10 cellular contexts compared by ENCODE assay signal in the genomic region with DNA sequence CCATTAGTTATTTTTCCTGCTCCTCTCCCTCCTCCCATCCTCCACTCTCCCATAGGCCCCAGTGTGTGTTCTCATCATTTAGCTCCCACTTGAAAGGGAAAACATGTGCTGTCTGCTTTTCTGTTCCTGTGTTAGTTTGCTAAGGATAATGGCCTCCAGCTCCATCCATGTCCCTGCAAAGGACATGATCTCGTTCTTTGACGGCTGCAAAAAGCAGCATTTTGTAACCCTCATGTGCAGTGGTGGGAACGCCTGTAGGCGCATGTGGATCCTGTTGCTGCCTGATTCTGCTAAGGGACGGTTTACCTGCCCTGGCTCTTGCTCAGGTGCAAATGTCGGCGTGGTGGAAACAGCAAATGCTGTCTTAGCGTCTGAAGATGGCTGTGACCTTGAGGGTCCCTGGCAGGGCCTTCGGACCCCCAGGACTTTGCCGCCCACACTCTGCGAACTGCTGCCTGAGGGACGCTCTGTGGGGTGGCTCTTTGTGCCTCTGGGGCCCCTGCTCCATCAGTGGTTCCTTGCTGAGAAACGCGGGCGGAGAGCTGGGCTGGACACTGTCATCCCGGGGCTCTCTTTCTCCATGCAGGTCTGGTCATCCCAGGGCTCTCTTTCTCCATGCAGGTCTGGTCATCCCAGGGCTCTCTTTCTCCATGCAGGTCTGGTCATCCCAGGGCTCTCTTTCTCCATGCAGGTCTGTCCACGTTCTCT. TPM values are rescaled to one million over a fixed set of nuclear protein-coding genes. Genes with fewer than 3 reads are reported as not detected.
DNase-seq lines count a peak whose midpoint lies in the region; ATAC-seq, FAIRE-seq and TF ChIP-seq lines count a peak whose summit lies in the region.
"Had no signal": no experiment of that assay in that cellular context is flagged by ENCODE, and none has a peak within 500 bp of the region (broad histone marks: within the 10 kb centered on the region; RNA-seq: fewer than 3 reads in every experiment).

No MANE protein-coding gene starts in this region.

- H3K4me3 ChIP-seq in GM08714 (ENCODE audit: low read length) (peak overlapping the region; percentile 59; the same call in 1 of the 2 replicates), OCI-LY1 (ENCODE audit: low read depth, low read length, poor library complexity, severe bottlenecking) (peak overlapping the region; percentile 67), HepG2 (replicated peaks in 1 of 3; ENCODE audit: insufficient read depth in 1 of 3, low read depth in 2 of 3, low read length in 3 of 3) (no peak overlapping the region)
- H3K4me3 ChIP-seq: mucosa of descending colon had no signal

- H3K27me3 ChIP-seq in OCI-LY1 (ENCODE audit: insufficient read depth, low read length) (peaks cover 3% of the 10 kb centered on the region; the same call in 1 of the 2 replicates), HepG2 (ENCODE audit: control insufficient read depth in 1 of 2, insufficient read depth in 2 of 2, low read length in 2 of 2) (no peaks in the 10 kb centered on the region; a peak in 1 of 5 replicates)

- ATAC-seq in GM21723 (IDR thresholded peaks at IDR 0.05; ENCODE audit: unreplicated experiment): peak; percentile 4
- no peak for ATAC-seq in HepG2
- no peak for ATAC-seq in HG02678 (IDR thresholded peaks at IDR 0.05; ENCODE audit: unreplicated experiment)

- H3K4me2 ChIP-seq in OCI-LY1 (ENCODE audit: low read length) (peak overlapping the region; percentile 88), HepG2 (ENCODE audit: low read depth, low read length) (no peak overlapping the region)

- DNase-seq in HepG2 (ENCODE audit: low spot score) (peak; percentile 21), NCI-H2107 (lab: John Stamatoyannopoulos, UW) (no peak), glutamatergic neuron (no peak)
- no peak for DNase-seq in stimulated activated CD4-positive, alpha-beta T cell treated with anti-CD3 and anti-CD28 coated beads, Interleukin-4, amount 100 ng/mL, for 1 hour

- H3K9me3 Mint-ChIP-seq in glutamatergic neuron (ENCODE audit: unreplicated experiment): peaks cover 7% of the 10 kb centered on the region

- no peak for FAIRE-seq in HepG2 (lab: Jason Lieb, UNC)

- H3K4me1 ChIP-seq in OCI-LY1 (ENCODE audit: insufficient read depth, low read length, severe bottlenecking) (peaks cover 38% of the 10 kb centered on the region), HepG2 (ENCODE audit: insufficient read depth, low read length) (peaks cover 10% of the 10 kb centered on the region)

- TF ChIP-seq EP300 in HepG2 (IDR thresholded peaks at IDR 0.05; ENCODE audit: low read depth in 2 of 2, low read length in 2 of 2) (no peak), HepG2 (CRISPR knock-in tag; IDR thresholded peaks at IDR 0.05; ENCODE audit: borderline replicate concordance) (no peak)

- no peaks in the 10 kb centered on the region for H4K20me1 ChIP-seq in OCI-LY1 (ENCODE audit: insufficient read depth, low read length)
- no peaks in the 10 kb centered on the region for H4K20me1 ChIP-seq in HepG2 (ENCODE audit: insufficient read depth, low read length)

- no peaks in the 10 kb centered on the region for H3K9me3 ChIP-seq in OCI-LY1 (ENCODE audit: low read length)
- H3K9me3 ChIP-seq in HepG2 (ENCODE audit: low read length): no peaks in the 10 kb centered on the region
- H3K9me3 ChIP-seq: mucosa of descending colon had no signal

- WGBS in HepG2 (ENCODE audit: low lambda C conversion rate): 74% methylated on average over 13 of the region's 17 CpGs

- no peak overlapping the region for H3K4me3 Mint-ChIP-seq in glutamatergic neuron (ENCODE audit: unreplicated experiment)

- H3K36me3 Mint-ChIP-seq in glutamatergic neuron (ENCODE audit: unreplicated experiment): no peaks in the 10 kb centered on the region

- intact Hi-C loops in HepG2 (cut with micrococcal nuclease; ENCODE audit: unreplicated experiment): no loop called here

- POLR2A ChIA-PET in HepG2 (lab: Yijun Ruan, JAX): interaction anchor here (1.1 kb wide), 1 partner anchor 11 kb away, joined by 5 read pairs; no protein-coding TSS in a partner anchor

- no peaks in the 10 kb centered on the region for H3K9me2 ChIP-seq in OCI-LY1 (ENCODE audit: low read depth, low read length)

- peak overlapping the region; percentile 68 for H3K9ac ChIP-seq in OCI-LY1 (ENCODE audit: low read length)
- H3K9ac ChIP-seq in HepG2 (ENCODE audit: insufficient read depth, low read depth, low read length): no peak overlapping the region

- H3K36me3 ChIP-seq in OCI-LY1 (ENCODE audit: insufficient read depth, low read length) (no peaks in the 10 kb centered on the region), HepG2 (replicated peaks in 1 of 2; ENCODE audit: control insufficient read depth in 1 of 2, insufficient read depth in 2 of 2, low read length in 2 of 2) (no peaks in the 10 kb centered on the region)

- H3F3A ChIP-seq in OCI-LY1 (ENCODE audit: insufficient read depth, low read length): no peaks in the 10 kb centered on the region

- TF ChIP-seq CTCF in OCI-LY1 (IDR thresholded peaks at IDR 0.05; ENCODE audit: low read length) (no peak), HepG2 (CRISPR knock-in tag; IDR thresholded peaks at IDR 0.05) (no peak), glutamatergic neuron (IDR thresholded peaks at IDR 0.05; ENCODE audit: partially characterized antibody, unreplicated experiment) (no peak)

- CTCF ChIA-PET in HepG2 (lab: Yijun Ruan, JAX; ENCODE audit: low intra/inter-chr PET ratio, low total read pairs): no interaction called here

- H3K79me2 ChIP-seq in OCI-LY1 (ENCODE audit: insufficient read depth, low read length) (no peaks in the 10 kb centered on the region), HepG2 (ENCODE audit: insufficient read depth, low read length) (no peaks in the 10 kb centered on the region)

- no TSS peak for BruUV-seq in HepG2 (replicated peaks; lab: Mats Ljungman, UMichigan)

- no peak overlapping the region for H2AFZ ChIP-seq in OCI-LY1 (ENCODE audit: low read length)
- H2AFZ ChIP-seq in HepG2 (ENCODE audit: low read length): no peak overlapping the region

- peak overlapping the region; percentile 93 for H3K27ac ChIP-seq in OCI-LY1 (ENCODE audit: low read depth, low read length, poor library complexity, severe bottlenecking)
- H3K27ac ChIP-seq in HepG2 (ENCODE audit: extremely low read length, insufficient read depth, low read length): no peak overlapping the region

- H3K27me3 Mint-ChIP-seq in glutamatergic neuron (ENCODE audit: unreplicated experiment): peaks cover 3% of the 10 kb centered on the region

- in situ Hi-C loops in HepG2 (cut with HindIII; ENCODE audit: extremely low pct_ligation_motif_present, low pct_unique_long_range_greater_than_20kb): no loop called here

- H3K27ac Mint-ChIP-seq in glutamatergic neuron (ENCODE audit: unreplicated experiment): no peak overlapping the region

- no peak for TF ChIP-seq POLR2A in HepG2 (IDR thresholded peaks at IDR 0.05; ENCODE audit: insufficient read depth in 1 of 2, low read depth in 2 of 2, low read length in 2 of 2)

- H3K4me1 Mint-ChIP-seq in glutamatergic neuron (ENCODE audit: low read depth, unreplicated experiment): peaks cover 8% of the 10 kb centered on the region

- no peak for TF ChIP-seq RAD21 in HepG2 (CRISPR knock-in tag; IDR thresholded peaks at IDR 0.05)

RNA-seq across cellular contexts. Expression of a gene that starts 5.5 kb away (rescaled TPM):
- 29.9 and 42.0 TPM in 2 replicates for total RNA-seq in HepG2 (2016; rRNA removed; fragmentation: Illumina TruSeq; extraction: Trizol)
- total RNA-seq in HepG2 (2016; cell fraction: cytosol; rRNA removed; fragmentation: Illumina TruSeq; extraction: Trizol; ENCODE audit: low read depth): 13.1 and 13.6 TPM in 2 replicates
- 29.5 and 43.2 TPM in 2 replicates for total RNA-seq in HepG2 (2016; cell fraction: insoluble cytoplasmic fraction; rRNA removed; fragmentation: Illumina TruSeq; extraction: Trizol)
- total RNA-seq in HepG2 (2016; cell fraction: membrane; rRNA removed; fragmentation: Illumina TruSeq; extraction: Trizol): 15.1 and 15.4 TPM in 2 replicates
- 38.2 and 45.9 TPM in 2 replicates for total RNA-seq in HepG2 (2016; cell fraction: nucleus; rRNA removed; fragmentation: Illumina TruSeq; extraction: Trizol)
- polyA plus RNA-seq in HepG2 (2011; rRNA removed): 103 and 108 TPM in 2 replicates
- 54.2 and 75.0 TPM in 2 replicates for polyA plus RNA-seq in HepG2 (2011; cell fraction: cytosol; rRNA removed)
- 687 and 805 TPM in 2 replicates for polyA plus RNA-seq in HepG2 (2011; cell fraction: nucleus; rRNA removed)
- 46.2 and 51.2 TPM in 2 replicates for polyA plus RNA-seq in HepG2 (2012)
- polyA plus RNA-seq in HepG2 (2016; cell fraction: cytosol; fragmentation: Illumina TruSeq; extraction: Trizol; ENCODE audit: low read depth): 10.8 and 11.1 TPM in 2 replicates
- 40.2 and 42.5 TPM in 2 replicates for polyA plus RNA-seq in HepG2 (2016; cell fraction: insoluble cytoplasmic fraction; fragmentation: Illumina TruSeq; extraction: Trizol; ENCODE audit: low read depth)
- 12.8 and 14.3 TPM in 2 replicates for polyA plus RNA-seq in HepG2 (2016; cell fraction: membrane; fragmentation: Illumina TruSeq; extraction: Trizol; ENCODE audit: low read depth)
- polyA plus RNA-seq in HepG2 (2016; cell fraction: nucleus; fragmentation: Illumina TruSeq; extraction: Trizol; ENCODE audit: insufficient read depth, low read depth): 225 and 242 TPM in 2 replicates
- 80.2 and 80.5 TPM in 2 replicates for polyA minus RNA-seq in HepG2 (2011; rRNA and poly(A)+ RNA removed; ENCODE audit: low replicate concordance)
- polyA minus RNA-seq in HepG2 (2011; cell fraction: cytosol; rRNA and poly(A)+ RNA removed): 17.3 and 18.7 TPM in 2 replicates
- polyA minus RNA-seq in HepG2 (2011; cell fraction: nucleus; rRNA and poly(A)+ RNA removed): 62.7 and 86.9 TPM in 2 replicates
- total RNA-seq in glutamatergic neuron (ENCODE audit: unreplicated experiment): 76.4 TPM

RNA-seq across cellular contexts. Expression of a gene that starts 9.4 kb away (rescaled TPM):
- 0.49 and 0.52 TPM in 2 replicates for total RNA-seq in HepG2 (2016; rRNA removed; fragmentation: Illumina TruSeq; extraction: Trizol)
- total RNA-seq in HepG2 (2016; cell fraction: cytosol; rRNA removed; fragmentation: Illumina TruSeq; extraction: Trizol; ENCODE audit: low read depth): not detected in 2 replicates
- total RNA-seq in HepG2 (2016; cell fraction: insoluble cytoplasmic fraction; rRNA removed; fragmentation: Illumina TruSeq; extraction: Trizol): 0.49 and 0.54 TPM in 2 replicates
- 0.12 TPM in 1 of 2 replicates, not detected in the other for total RNA-seq in HepG2 (2016; cell fraction: membrane; rRNA removed; fragmentation: Illumina TruSeq; extraction: Trizol)
- 0.41 and 0.78 TPM in 2 replicates for total RNA-seq in HepG2 (2016; cell fraction: nucleus; rRNA removed; fragmentation: Illumina TruSeq; extraction: Trizol)
- 0.77 and 1.1 TPM in 2 replicates for polyA plus RNA-seq in HepG2 (2011; rRNA removed)
- 0.56 and 0.72 TPM in 2 replicates for polyA plus RNA-seq in HepG2 (2011; cell fraction: cytosol; rRNA removed)
- 3.9 and 4.7 TPM in 2 replicates for polyA plus RNA-seq in HepG2 (2011; cell fraction: nucleus; rRNA removed)
- polyA plus RNA-seq in HepG2 (2012): 1.2 and 1.4 TPM in 2 replicates
- polyA plus RNA-seq in HepG2 (2016; cell fraction: cytosol; fragmentation: Illumina TruSeq; extraction: Trizol; ENCODE audit: low read depth): 0.16 TPM in 2 replicates
- 0.50 and 0.56 TPM in 2 replicates for polyA plus RNA-seq in HepG2 (2016; cell fraction: insoluble cytoplasmic fraction; fragmentation: Illumina TruSeq; extraction: Trizol; ENCODE audit: low read depth)
- 0.11 TPM in 1 of 2 replicates, not detected in the other for polyA plus RNA-seq in HepG2 (2016; cell fraction: membrane; fragmentation: Illumina TruSeq; extraction: Trizol; ENCODE audit: low read depth)
- 2.0 and 2.2 TPM in 2 replicates for polyA plus RNA-seq in HepG2 (2016; cell fraction: nucleus; fragmentation: Illumina TruSeq; extraction: Trizol; ENCODE audit: insufficient read depth, low read depth)
- 1.7 TPM in 1 of 2 replicates, not detected in the other for polyA minus RNA-seq in HepG2 (2011; rRNA and poly(A)+ RNA removed; ENCODE audit: low replicate concordance)
- polyA minus RNA-seq in HepG2 (2011; cell fraction: cytosol; rRNA and poly(A)+ RNA removed): not detected in 2 replicates
- 0.99 and 1.2 TPM in 2 replicates for polyA minus RNA-seq in HepG2 (2011; cell fraction: nucleus; rRNA and poly(A)+ RNA removed)
- 12.7 TPM for total RNA-seq in glutamatergic neuron (ENCODE audit: unreplicated experiment)

RNA-seq across cellular contexts. Expression of a gene that starts 15.3 kb away (rescaled TPM):
- total RNA-seq in HepG2 (2016; rRNA removed; fragmentation: Illumina TruSeq; extraction: Trizol) (195 and 233 TPM in 2 replicates), glutamatergic neuron (ENCODE audit: unreplicated experiment) (64.2 TPM)
- 58.3 and 60.5 TPM in 2 replicates for total RNA-seq in HepG2 (2016; cell fraction: cytosol; rRNA removed; fragmentation: Illumina TruSeq; extraction: Trizol; ENCODE audit: low read depth)
- 200 and 225 TPM in 2 replicates for total RNA-seq in HepG2 (2016; cell fraction: insoluble cytoplasmic fraction; rRNA removed; fragmentation: Illumina TruSeq; extraction: Trizol)
- 81.4 and 88.8 TPM in 2 replicates for total RNA-seq in HepG2 (2016; cell fraction: membrane; rRNA removed; fragmentation: Illumina TruSeq; extraction: Trizol)
- 65.2 and 65.6 TPM in 2 replicates for total RNA-seq in HepG2 (2016; cell fraction: nucleus; rRNA removed; fragmentation: Illumina TruSeq; extraction: Trizol)
- polyA plus RNA-seq in HepG2 (2011; rRNA removed): 26.4 and 32.7 TPM in 2 replicates
- polyA plus RNA-seq in HepG2 (2011; cell fraction: cytosol; rRNA removed): 39.1 and 41.3 TPM in 2 replicates
- polyA plus RNA-seq in HepG2 (2011; cell fraction: nucleus; rRNA removed): 37.3 and 39.0 TPM in 2 replicates
- 79.9 and 84.4 TPM in 2 replicates for polyA plus RNA-seq in HepG2 (2012)
- polyA plus RNA-seq in HepG2 (2016; cell fraction: cytosol; fragmentation: Illumina TruSeq; extraction: Trizol; ENCODE audit: low read depth): 60.4 and 63.0 TPM in 2 replicates
- 218 and 228 TPM in 2 replicates for polyA plus RNA-seq in HepG2 (2016; cell fraction: insoluble cytoplasmic fraction; fragmentation: Illumina TruSeq; extraction: Trizol; ENCODE audit: low read depth)
- 63.2 and 68.6 TPM in 2 replicates for polyA plus RNA-seq in HepG2 (2016; cell fraction: membrane; fragmentation: Illumina TruSeq; extraction: Trizol; ENCODE audit: low read depth)
- 101 and 107 TPM in 2 replicates for polyA plus RNA-seq in HepG2 (2016; cell fraction: nucleus; fragmentation: Illumina TruSeq; extraction: Trizol; ENCODE audit: insufficient read depth, low read depth)
- polyA minus RNA-seq in HepG2 (2011; rRNA and poly(A)+ RNA removed; ENCODE audit: low replicate concordance): 32.0 and 52.6 TPM in 2 replicates
- 27.8 and 30.0 TPM in 2 replicates for polyA minus RNA-seq in HepG2 (2011; cell fraction: cytosol; rRNA and poly(A)+ RNA removed)
- 8.9 and 9.3 TPM in 2 replicates for polyA minus RNA-seq in HepG2 (2011; cell fraction: nucleus; rRNA and poly(A)+ RNA removed)

RNA-seq across cellular contexts. Expression of a gene that starts 30.6 kb away (rescaled TPM):
- total RNA-seq in HepG2 (2016; rRNA removed; fragmentation: Illumina TruSeq; extraction: Trizol) (60.4 and 64.2 TPM in 2 replicates), glutamatergic neuron (ENCODE audit: unreplicated experiment) (13.0 TPM)
- total RNA-seq in HepG2 (2016; cell fraction: cytosol; rRNA removed; fragmentation: Illumina TruSeq; extraction: Trizol; ENCODE audit: low read depth): 57.8 and 71.7 TPM in 2 replicates
- total RNA-seq in HepG2 (2016; cell fraction: insoluble cytoplasmic fraction; rRNA removed; fragmentation: Illumina TruSeq; extraction: Trizol): 67.9 and 76.3 TPM in 2 replicates
- 58.7 and 70.4 TPM in 2 replicates for total RNA-seq in HepG2 (2016; cell fraction: membrane; rRNA removed; fragmentation: Illumina TruSeq; extraction: Trizol)
- total RNA-seq in HepG2 (2016; cell fraction: nucleus; rRNA removed; fragmentation: Illumina TruSeq; extraction: Trizol): 36.8 and 40.4 TPM in 2 replicates
- polyA plus RNA-seq in HepG2 (2011; rRNA removed): 27.5 and 29.3 TPM in 2 replicates
- 32.4 and 52.6 TPM in 2 replicates for polyA plus RNA-seq in HepG2 (2011; cell fraction: cytosol; rRNA removed)
- 38.8 and 43.2 TPM in 2 replicates for polyA plus RNA-seq in HepG2 (2011; cell fraction: nucleus; rRNA removed)
- polyA plus RNA-seq in HepG2 (2012): 14.1 and 20.9 TPM in 2 replicates
- polyA plus RNA-seq in HepG2 (2016; cell fraction: cytosol; fragmentation: Illumina TruSeq; extraction: Trizol; ENCODE audit: low read depth): 45.1 and 62.7 TPM in 2 replicates
- 61.9 and 62.9 TPM in 2 replicates for polyA plus RNA-seq in HepG2 (2016; cell fraction: insoluble cytoplasmic fraction; fragmentation: Illumina TruSeq; extraction: Trizol; ENCODE audit: low read depth)
- polyA plus RNA-seq in HepG2 (2016; cell fraction: membrane; fragmentation: Illumina TruSeq; extraction: Trizol; ENCODE audit: low read depth): 48.7 and 50.0 TPM in 2 replicates
- 39.1 and 50.6 TPM in 2 replicates for polyA plus RNA-seq in HepG2 (2016; cell fraction: nucleus; fragmentation: Illumina TruSeq; extraction: Trizol; ENCODE audit: insufficient read depth, low read depth)
- 5.1 and 15.7 TPM in 2 replicates for polyA minus RNA-seq in HepG2 (2011; rRNA and poly(A)+ RNA removed; ENCODE audit: low replicate concordance)
- polyA minus RNA-seq in HepG2 (2011; cell fraction: cytosol; rRNA and poly(A)+ RNA removed): 4.8 and 6.5 TPM in 2 replicates
- polyA minus RNA-seq in HepG2 (2011; cell fraction: nucleus; rRNA and poly(A)+ RNA removed): 34.6 and 37.3 TPM in 2 replicates

RNA-seq across cellular contexts. Expression of a gene that starts 36.0 kb away (rescaled TPM):
- total RNA-seq in HepG2 (2016; rRNA removed; fragmentation: Illumina TruSeq; extraction: Trizol): not detected in 2 replicates
- total RNA-seq in HepG2 (2016; cell fraction: cytosol; rRNA removed; fragmentation: Illumina TruSeq; extraction: Trizol; ENCODE audit: low read depth): not detected in 2 replicates
- not detected in 2 replicates for total RNA-seq in HepG2 (2016; cell fraction: insoluble cytoplasmic fraction; rRNA removed; fragmentation: Illumina TruSeq; extraction: Trizol)
- not detected in 2 replicates for total RNA-seq in HepG2 (2016; cell fraction: membrane; rRNA removed; fragmentation: Illumina TruSeq; extraction: Trizol)
- total RNA-seq in HepG2 (2016; cell fraction: nucleus; rRNA removed; fragmentation: Illumina TruSeq; extraction: Trizol): not detected in 2 replicates
- not detected in 2 replicates for polyA plus RNA-seq in HepG2 (2011; rRNA removed)
- not detected in 2 replicates for polyA plus RNA-seq in HepG2 (2011; cell fraction: cytosol; rRNA removed)
- polyA plus RNA-seq in HepG2 (2011; cell fraction: nucleus; rRNA removed): not detected in 2 replicates
- polyA plus RNA-seq in HepG2 (2012): 2.9 and 4.1 TPM in 2 replicates
- polyA plus RNA-seq in HepG2 (2016; cell fraction: cytosol; fragmentation: Illumina TruSeq; extraction: Trizol; ENCODE audit: low read depth): not detected in 2 replicates
- polyA plus RNA-seq in HepG2 (2016; cell fraction: insoluble cytoplasmic fraction; fragmentation: Illumina TruSeq; extraction: Trizol; ENCODE audit: low read depth): not detected in 2 replicates
- not detected in 2 replicates for polyA plus RNA-seq in HepG2 (2016; cell fraction: membrane; fragmentation: Illumina TruSeq; extraction: Trizol; ENCODE audit: low read depth)
- polyA plus RNA-seq in HepG2 (2016; cell fraction: nucleus; fragmentation: Illumina TruSeq; extraction: Trizol; ENCODE audit: insufficient read depth, low read depth): not detected in 2 replicates
- not detected in 2 replicates for polyA minus RNA-seq in HepG2 (2011; rRNA and poly(A)+ RNA removed; ENCODE audit: low replicate concordance)
- not detected in 2 replicates for polyA minus RNA-seq in HepG2 (2011; cell fraction: cytosol; rRNA and poly(A)+ RNA removed)
- not detected in 2 replicates for polyA minus RNA-seq in HepG2 (2011; cell fraction: nucleus; rRNA and poly(A)+ RNA removed)
- total RNA-seq in glutamatergic neuron (ENCODE audit: unreplicated experiment): 2.0 TPM
- total RNA-seq: M059J had no signal

Comparison
In these comparisons a context has a peak if more than half of its experiments do, and no peak if none do; other contexts are left out.
1. H3K4me3 ChIP-seq: peak in GM08714 (single experiment) and OCI-LY1 (single experiment); none in HepG2 (0 of 3).